10 cellular contexts compared by ENCODE assay signal in the genomic region with DNA sequence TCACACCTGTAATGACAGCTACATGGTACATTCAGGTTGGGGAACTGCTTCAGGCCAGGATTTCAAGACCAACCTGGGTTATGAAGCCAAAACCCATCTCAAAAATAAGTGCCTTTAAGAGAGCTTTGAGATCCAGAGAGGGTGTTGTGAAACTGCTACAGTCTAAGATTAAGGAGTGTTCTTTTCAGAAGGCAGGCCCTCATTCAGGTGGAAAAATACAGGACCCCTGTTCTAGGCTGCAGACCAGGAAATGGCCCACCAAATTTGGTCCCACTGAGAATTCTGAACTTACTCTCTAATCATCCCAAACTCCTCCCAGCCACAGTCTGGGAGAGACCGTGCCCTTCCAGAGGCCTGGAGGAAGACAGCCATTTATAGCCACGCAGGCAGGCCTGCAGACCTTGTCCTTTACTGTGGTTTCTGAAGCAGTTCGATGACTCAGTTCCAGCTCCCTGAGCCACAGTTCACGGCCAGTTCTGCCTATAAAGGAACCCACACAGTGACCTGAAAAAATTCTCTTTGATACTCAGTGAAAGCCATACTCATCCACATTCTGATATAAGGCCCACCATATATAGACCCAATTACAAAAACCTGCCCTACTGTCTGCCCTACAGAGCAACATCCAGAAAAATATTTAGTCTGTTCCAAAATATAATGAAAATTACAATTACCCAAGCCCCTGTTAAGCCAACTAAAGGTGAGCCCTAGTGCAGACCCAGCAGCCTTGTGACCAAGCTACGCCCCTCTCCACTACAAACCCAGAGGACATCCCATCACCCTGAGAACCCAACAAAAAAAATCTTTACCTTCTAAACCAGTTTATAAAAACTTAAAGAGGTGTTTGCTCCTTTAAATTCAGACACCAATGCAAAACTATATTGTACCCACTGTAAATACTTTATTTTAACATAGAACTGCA. TPM values are rescaled to one million over a fixed set of nuclear protein-coding genes. Genes with fewer than 3 reads are reported as not detected.
DNase-seq lines count a peak whose midpoint lies in the region; ATAC-seq lines count a peak whose summit lies in the region.
"Had no signal": no experiment of that assay in that cellular context is flagged by ENCODE, and none has a peak within 500 bp of the region (broad histone marks: within the 10 kb centered on the region; RNA-seq: fewer than 3 reads in every experiment).

No MANE protein-coding gene starts in this region.

- no peaks in the 10 kb centered on the region for H3K4me1 Mint-ChIP-seq in activated CD4-positive, alpha-beta T cell treated with anti-CD3 and anti-CD28 coated beads, Interleukin-2, amount 10 ng/mL, durations not matched to agents 7 days and 5 days
- H3K4me1 Mint-ChIP-seq in stimulated activated naive CD8-positive, alpha-beta T cell treated with anti-CD3 and anti-CD28 coated beads, Interleukin-15, amount 100 ng/mL, for 72 hours: peaks cover 10% of the 10 kb centered on the region

- no peaks in the 10 kb centered on the region for H3K27me3 Mint-ChIP-seq in activated CD4-positive, alpha-beta T cell treated with anti-CD3 and anti-CD28 coated beads, Interleukin-2, amount 10 ng/mL, durations not matched to agents 7 days and 5 days
- H3K27me3 Mint-ChIP-seq in stimulated activated naive CD8-positive, alpha-beta T cell treated with anti-CD3 and anti-CD28 coated beads, Interleukin-15, amount 100 ng/mL, for 72 hours: no peaks in the 10 kb centered on the region

- no peak overlapping the region for H3K4me3 Mint-ChIP-seq in activated CD4-positive, alpha-beta T cell treated with anti-CD3 and anti-CD28 coated beads, Interleukin-2, amount 10 ng/mL, durations not matched to agents 7 days and 5 days
- no peak overlapping the region for H3K4me3 Mint-ChIP-seq in stimulated activated naive CD8-positive, alpha-beta T cell treated with anti-CD3 and anti-CD28 coated beads, Interleukin-15, amount 100 ng/mL, for 72 hours

- H3K27ac Mint-ChIP-seq in activated CD4-positive, alpha-beta T cell treated with anti-CD3 and anti-CD28 coated beads, Interleukin-2, amount 10 ng/mL, durations not matched to agents 7 days and 5 days: peak overlapping the region; percentile 5
- H3K27ac Mint-ChIP-seq in stimulated activated naive CD8-positive, alpha-beta T cell treated with anti-CD3 and anti-CD28 coated beads, Interleukin-15, amount 100 ng/mL, for 72 hours: no peak overlapping the region

- no peak for DNase-seq in activated CD4-positive, alpha-beta T cell treated with anti-CD3 and anti-CD28 coated beads, Interleukin-2, amount 10 ng/mL, durations not matched to agents 7 days and 5 days
- DNase-seq in activated CD4-positive, alpha-beta T cell treated with anti-CD3 and anti-CD28 coated beads for 4 hours: no peak
- peak; percentile 16 for DNase-seq in UCSD-AML1 (lab: John Stamatoyannopoulos, UW; ENCODE audit: unreplicated experiment)
- peak; percentile 79 for DNase-seq in glomerular visceral epithelial cell (ENCODE audit: extremely low spot score)
- no peak for DNase-seq in stimulated activated naive CD8-positive, alpha-beta T cell treated with anti-CD3 and anti-CD28 coated beads, Interleukin-15, amount 100 ng/mL, for 72 hours
- no peak for DNase-seq in cortex of kidney (lab: John Stamatoyannopoulos, UW)
- DNase-seq: NCI-H1694; stimulated activated naive CD4-positive, alpha-beta T cell had no signal

- H3K9me3 Mint-ChIP-seq in activated CD4-positive, alpha-beta T cell treated with anti-CD3 and anti-CD28 coated beads, Interleukin-2, amount 10 ng/mL, durations not matched to agents 7 days and 5 days: peaks cover 25% of the 10 kb centered on the region
- H3K9me3 Mint-ChIP-seq in stimulated activated naive CD8-positive, alpha-beta T cell treated with anti-CD3 and anti-CD28 coated beads, Interleukin-15, amount 100 ng/mL, for 72 hours: peaks cover 7 to 8% of the 10 kb centered on the region in 2 donors

- POLR2A ChIA-PET in activated CD4-positive, alpha-beta T cell treated with anti-CD3 and anti-CD28 coated beads, Interleukin-2, amount 10 ng/mL, durations not matched to agents 7 days and 5 days (lab: Charles Lee): no interaction called here

- CTCF ChIA-PET in activated CD4-positive, alpha-beta T cell treated with anti-CD3 and anti-CD28 coated beads, Interleukin-2, amount 10 ng/mL, durations not matched to agents 7 days and 5 days (lab: Charles Lee): interaction anchor here (1.0 kb wide), 1 partner anchor 10 kb away, joined by 3 read pairs; no protein-coding TSS in a partner anchor

- peak; percentile 68 for ATAC-seq in stimulated activated naive CD8-positive, alpha-beta T cell treated with anti-CD3 and anti-CD28 coated beads, Interleukin-15, amount 100 ng/mL, for 72 hours
- ATAC-seq in GM19395 (IDR thresholded peaks at IDR 0.05; ENCODE audit: unreplicated experiment) (no peak), HG02678 (IDR thresholded peaks at IDR 0.05; ENCODE audit: unreplicated experiment) (no peak)

- peaks cover 58% of the 10 kb centered on the region for H3K36me3 Mint-ChIP-seq in activated CD4-positive, alpha-beta T cell treated with anti-CD3 and anti-CD28 coated beads, Interleukin-2, amount 10 ng/mL, durations not matched to agents 7 days and 5 days (ENCODE audit: low read depth)

RNA-seq across cellular contexts. Expression of a gene that starts 21.2 kb away (rescaled TPM):
- 10 to 100 TPM; 10.2 to 13.5 TPM for total RNA-seq in activated CD4-positive, alpha-beta T cell treated with anti-CD3 and anti-CD28 coated beads, Interleukin-2, amount 10 ng/mL, durations not matched to agents 7 days and 5 days

Comparison
In these comparisons a context has a peak if more than half of its experiments do, and no peak if none do; other contexts are left out.
1. DNase-seq: peak in UCSD-AML1 (single experiment) and glomerular visceral epithelial cell (single experiment); none in activated CD4-positive, alpha-beta T cell treated with anti-CD3 and anti-CD28 coated beads, Interleukin-2, amount 10 ng/mL, durations not matched to agents 7 days and 5 days (single experiment), activated CD4-positive, alpha-beta T cell treated with anti-CD3 and anti-CD28 coated beads for 4 hours (0 of 2), stimulated activated naive CD8-positive, alpha-beta T cell treated with anti-CD3 and anti-CD28 coated beads, Interleukin-15, amount 100 ng/mL, for 72 hours (0 of 2) and cortex of kidney (single experiment).